ENCODE assay signal across 1 cellular context in genomic region chr9:137308102-137308619, GRCh38.
TF ChIP-seq lines count a peak whose summit lies in the region.

No MANE protein-coding gene starts in this region.

TF ChIP-seq in HepG2, 621 proteins besides CTCF, POLR2A, EP300 and RAD21:
- 0 out of 2 replicates have a peak, but pooled peaks have one; percentile 24 for TF ChIP-seq ZNF263 (CRISPR knock-in tag; IDR thresholded peaks at IDR 0.05)
- TF ChIP-seq FOXJ3 (CRISPR knock-in tag; IDR thresholded peaks at IDR 0.05; ENCODE audit: borderline replicate concordance) = no peak
- TF ChIP-seq DPF2 (CRISPR knock-in tag; IDR thresholded peaks at IDR 0.05; ENCODE audit: borderline replicate concordance, low read depth) = no peak
- no peak for TF ChIP-seq HDAC6 (IDR thresholded peaks at IDR 0.05; ENCODE audit: low read depth, low read length)
- no peak for TF ChIP-seq SNAPC4 (CRISPR knock-in tag; IDR thresholded peaks at IDR 0.05)
- TF ChIP-seq MXI1 (IDR thresholded peaks at IDR 0.05; ENCODE audit: borderline replicate concordance, low read depth, low read length) = no peak
- TF ChIP-seq ZNF513 (CRISPR knock-in tag; conservative IDR thresholded peaks at IDR 0.05) = no peak
- no peak for TF ChIP-seq IRF2 (CRISPR knock-in tag; IDR thresholded peaks at IDR 0.05)
- TF ChIP-seq MZF1 (CRISPR knock-in tag; IDR thresholded peaks at IDR 0.05; ENCODE audit: borderline replicate concordance) = no peak
- TF ChIP-seq GATAD1 (CRISPR knock-in tag; IDR thresholded peaks at IDR 0.05) = no peak
- TF ChIP-seq PHF20 (CRISPR knock-in tag; IDR thresholded peaks at IDR 0.05) = no peak
- no peak for TF ChIP-seq CREBL2 (CRISPR knock-in tag; IDR thresholded peaks at IDR 0.05; ENCODE audit: borderline replicate concordance)
- no peak for TF ChIP-seq SMAD1 (CRISPR knock-in tag; IDR thresholded peaks at IDR 0.05; ENCODE audit: borderline replicate concordance, low read depth)
- no peak for TF ChIP-seq KDM3A (CRISPR knock-in tag; IDR thresholded peaks at IDR 0.05; ENCODE audit: low read depth)
- TF ChIP-seq HNF4A (CRISPR knock-in tag; IDR thresholded peaks at IDR 0.05) = no peak
- TF ChIP-seq SAFB2 (CRISPR knock-in tag; IDR thresholded peaks at IDR 0.05; ENCODE audit: borderline replicate concordance, low read depth) = no peak
- no peak for TF ChIP-seq ZNF556 (CRISPR knock-in tag; IDR thresholded peaks at IDR 0.05; ENCODE audit: borderline replicate concordance)
- 0 out of 2 replicates have a peak, but pooled peaks have one; percentile 32 for TF ChIP-seq PATZ1 (CRISPR knock-in tag; IDR thresholded peaks at IDR 0.05)
- TF ChIP-seq PCBP1 (IDR thresholded peaks at IDR 0.05; ENCODE audit: borderline replicate concordance, low read depth, low read length) = no peak
- TF ChIP-seq MLX (CRISPR knock-in tag; IDR thresholded peaks at IDR 0.05) = no peak
- no peak for TF ChIP-seq ZMYM3 (CRISPR knock-in tag; IDR thresholded peaks at IDR 0.05)
- TF ChIP-seq CEBPB (IDR thresholded peaks at IDR 0.05; ENCODE audit: borderline replicate concordance, low read depth, low read length) = no peak
- no peak for TF ChIP-seq ATRX (CRISPR knock-in tag; IDR thresholded peaks at IDR 0.05; ENCODE audit: borderline replicate concordance)
- no peak for TF ChIP-seq ZNF713 (CRISPR knock-in tag; IDR thresholded peaks at IDR 0.05)
- 0 out of 2 replicates have a peak, but pooled peaks have one; percentile 31 for TF ChIP-seq FOXO4 (CRISPR knock-in tag; conservative IDR thresholded peaks at IDR 0.05)
- TF ChIP-seq HOXD1 (CRISPR knock-in tag; IDR thresholded peaks at IDR 0.05) = no peak
- no peak for TF ChIP-seq ZSCAN20 (CRISPR knock-in tag; IDR thresholded peaks at IDR 0.05; ENCODE audit: borderline replicate concordance)
- no peak for TF ChIP-seq DNMT1 (CRISPR knock-in tag; IDR thresholded peaks at IDR 0.05)
- TF ChIP-seq SUZ12 (IDR thresholded peaks at IDR 0.05; ENCODE audit: low read depth, low read length) = no peak
- TF ChIP-seq TFAP4 (IDR thresholded peaks at IDR 0.05; ENCODE audit: borderline replicate concordance, low read depth) = peak; percentile 52; the same call in 1 of the 2 replicates
- no peak for TF ChIP-seq NR1H2 (CRISPR knock-in tag; IDR thresholded peaks at IDR 0.05; ENCODE audit: borderline replicate concordance, low read depth)
- TF ChIP-seq ZBTB7B (CRISPR knock-in tag; IDR thresholded peaks at IDR 0.05) = no peak
- no peak for TF ChIP-seq FIP1L1 (IDR thresholded peaks at IDR 0.05; ENCODE audit: borderline replicate concordance, insufficient read depth, low read depth, low read length)
